ENCODE assay signal across 16 cellular contexts in genomic region chr20:47765715-47766594, GRCh38. TPM values are rescaled to one million over a fixed set of nuclear protein-coding genes. Genes with fewer than 3 reads are reported as not detected.
DNase-seq lines count a peak whose midpoint lies in the region; ATAC-seq, FAIRE-seq and TF ChIP-seq lines count a peak whose summit lies in the region.
"Had no signal": no experiment of that assay in that cellular context is flagged by ENCODE, and none has a peak within 500 bp of the region (broad histone marks: within the 10 kb centered on the region; RNA-seq: fewer than 3 reads in every experiment).

No MANE protein-coding gene starts in this region.

- H3K27ac Mint-ChIP-seq in astrocyte (ENCODE audit: unreplicated experiment), result peak overlapping the region; percentile 75

- H3K9ac ChIP-seq in astrocyte (ENCODE audit: low read length) (no peak overlapping the region), mesenchymal stem cell (ENCODE audit: low read length) (no peak overlapping the region)

- peaks cover 7% of the 10 kb centered on the region for H3K36me3 ChIP-seq in left ventricle myocardium inferior
- no peaks in the 10 kb centered on the region for H3K36me3 ChIP-seq in astrocyte (ENCODE audit: insufficient read depth, low read length)
- peaks cover 0 to 11% of the 10 kb centered on the region in 2 experiments for H3K36me3 ChIP-seq in mesenchymal stem cell (ENCODE audit: control insufficient read depth in 1 of 2, insufficient read depth in 2 of 2, low read depth in 1 of 2, low read length in 2 of 2)
- H3K36me3 ChIP-seq: upper lobe of right lung had no signal

- no peak overlapping the region for H3K14ac ChIP-seq in mesenchymal stem cell (ENCODE audit: low read length in 2 of 2)

- no peak overlapping the region for H2BK5ac ChIP-seq in mesenchymal stem cell (ENCODE audit: low read depth, low read length, poor library complexity, severe bottlenecking)

- H3K4me1 Mint-ChIP-seq in astrocyte (ENCODE audit: low read depth, unreplicated experiment), result peaks cover 12% of the 10 kb centered on the region

- ATAC-seq in left ventricle myocardium superior (no peak), HG03025 (IDR thresholded peaks at IDR 0.05; ENCODE audit: low FRiP score, unreplicated experiment) (no peak), GM21786 (IDR thresholded peaks at IDR 0.05; ENCODE audit: unreplicated experiment) (no peak), GM18870 (IDR thresholded peaks at IDR 0.05; ENCODE audit: unreplicated experiment) (no peak)
- ATAC-seq: naive thymus-derived CD4-positive, alpha-beta T cell; upper lobe of right lung had no signal

- WGBS in mesenchymal stem cell, result 45% methylated on average over 4 of the region's 4 CpGs

- no peak overlapping the region for H2BK12ac ChIP-seq in mesenchymal stem cell (ENCODE audit: low read length in 2 of 2)

- H3K4me3 ChIP-seq in left ventricle myocardium inferior (no peak overlapping the region), astrocyte (ENCODE audit: insufficient read depth, low read depth, low read length) (no peak overlapping the region), mesenchymal stem cell (ENCODE audit: insufficient read depth in 1 of 2, low read depth in 1 of 2, low read length in 2 of 2) (no peak overlapping the region)
- H3K4me3 ChIP-seq: coronary artery, upper lobe of right lung had no signal

- no peak overlapping the region for H4K91ac ChIP-seq in mesenchymal stem cell (ENCODE audit: low read length)

- peaks cover 3% of the 10 kb centered on the region for H3K9me3 Mint-ChIP-seq in astrocyte (ENCODE audit: unreplicated experiment)

- H3K79me2 ChIP-seq in astrocyte (ENCODE audit: insufficient read depth, low read length), result no peaks in the 10 kb centered on the region

- no peak overlapping the region for H4K8ac ChIP-seq in mesenchymal stem cell (ENCODE audit: low read length)

- H2BK15ac ChIP-seq in mesenchymal stem cell (ENCODE audit: low read depth, poor library complexity, severe bottlenecking), result no peak overlapping the region

- peaks cover 7% of the 10 kb centered on the region for H3K27me3 Mint-ChIP-seq in astrocyte (ENCODE audit: low read depth, unreplicated experiment)

- peaks cover 42% of the 10 kb centered on the region for H3K27me3 ChIP-seq in left ventricle myocardium inferior (ENCODE audit: low read depth)
- H3K27me3 ChIP-seq in astrocyte (ENCODE audit: insufficient read depth, low read length), result peaks cover 7% of the 10 kb centered on the region
- peaks cover 6 to 62% of the 10 kb centered on the region in 2 experiments for H3K27me3 ChIP-seq in mesenchymal stem cell (ENCODE audit: control insufficient read depth in 1 of 2, insufficient read depth in 1 of 2, low read length in 2 of 2)

- no peak overlapping the region for H3K23ac ChIP-seq in mesenchymal stem cell (ENCODE audit: low read length in 2 of 2)

- no peak overlapping the region for H2AK5ac ChIP-seq in mesenchymal stem cell (ENCODE audit: low read length, severe bottlenecking)

- H2AFZ ChIP-seq in astrocyte (ENCODE audit: low read depth, low read length) (no peak overlapping the region), mesenchymal stem cell (ENCODE audit: low read depth, low read length) (no peak overlapping the region)

- H3K79me1 ChIP-seq in mesenchymal stem cell (replicated peaks; ENCODE audit: low read length, poor library complexity, severe bottlenecking), result peaks cover 1% of the 10 kb centered on the region

- H3K4me3 Mint-ChIP-seq in astrocyte (ENCODE audit: unreplicated experiment), result no peak overlapping the region
- H3K4me3 Mint-ChIP-seq: naive thymus-derived CD4-positive, alpha-beta T cell had no signal

- no peak overlapping the region for H2BK120ac ChIP-seq in mesenchymal stem cell (ENCODE audit: low read depth, low read length)

- H3K4me2 ChIP-seq in astrocyte (ENCODE audit: low read length) (no peak overlapping the region), mesenchymal stem cell (ENCODE audit: low read length, poor library complexity, severe bottlenecking) (no peak overlapping the region)

- DNase-seq in left ventricle myocardium inferior (no peak), left ventricle myocardium superior (no peak), astrocyte (ENCODE audit: low read depth) (peak; percentile 63), mesenchymal stem cell (peak; percentile 24), T-helper 2 cell (no peak)
- DNase-seq: kidney glomerular epithelial cell; naive thymus-derived CD4-positive, alpha-beta T cell; SIG-M5; upper lobe of right lung had no signal

- intact Hi-C loops in left ventricle myocardium inferior (cut with micrococcal nuclease) (no loop called here), left ventricle myocardium superior (cut with micrococcal nuclease) (no loop called here)

- H3K4ac ChIP-seq in mesenchymal stem cell (ENCODE audit: low read depth in 1 of 2, low read length in 2 of 2), result no peak overlapping the region

- H3K36me3 Mint-ChIP-seq in astrocyte (ENCODE audit: low read depth, unreplicated experiment), result peaks cover 23% of the 10 kb centered on the region

- FAIRE-seq in astrocyte (lab: Jason Lieb, UNC), result no peak
- FAIRE-seq: H54 had no signal

- H3K4me1 ChIP-seq in left ventricle myocardium inferior, result peaks cover 43% of the 10 kb centered on the region
- peaks cover 6% of the 10 kb centered on the region for H3K4me1 ChIP-seq in astrocyte (ENCODE audit: insufficient read depth, low read length)
- H3K4me1 ChIP-seq in mesenchymal stem cell (ENCODE audit: control insufficient read depth, insufficient read depth, low read depth, low read length), result peaks cover 1% of the 10 kb centered on the region

- H3K18ac ChIP-seq in mesenchymal stem cell (ENCODE audit: low read depth in 1 of 2, low read length in 2 of 2), result no peak overlapping the region

- H3K27ac ChIP-seq in left ventricle myocardium inferior (replicated peaks) (peak overlapping the region; percentile 47), astrocyte (ENCODE audit: low read depth, low read length) (no peak overlapping the region), mesenchymal stem cell (ENCODE audit: low read length, poor library complexity, severe bottlenecking) (no peak overlapping the region)
- H3K27ac ChIP-seq: coronary artery, HL-60, upper lobe of right lung, VCaP had no signal

- H3K9me3 ChIP-seq in left ventricle myocardium inferior (replicated peaks) (peaks cover 8% of the 10 kb centered on the region), astrocyte (ENCODE audit: insufficient read depth, low read depth, low read length) (peaks cover 5% of the 10 kb centered on the region), mesenchymal stem cell (ENCODE audit: control insufficient read depth, low read length) (peaks cover 6% of the 10 kb centered on the region)
- H3K9me3 ChIP-seq: upper lobe of right lung had no signal

- TF ChIP-seq CTCF in left ventricle myocardium inferior (IDR thresholded peaks at IDR 0.05; ENCODE audit: borderline replicate concordance) (no peak), astrocyte (IDR thresholded peaks at IDR 0.05; ENCODE audit: insufficient read depth, low read depth, low read length) (no peak)

- H4K20me1 ChIP-seq in astrocyte (ENCODE audit: insufficient read depth, low read length), result peaks cover 16% of the 10 kb centered on the region

RNA-seq across cellular contexts. Expression of gene SULF2, which starts 19.3 kb away (rescaled TPM):
- 40.7 TPM for total RNA-seq in left ventricle myocardium inferior
- total RNA-seq in left ventricle myocardium superior, result 35.1 TPM
- total RNA-seq in astrocyte, result 115 and 139 TPM in 2 replicates
- polyA plus RNA-seq in mesenchymal stem cell (2013, experiment 1 of 2), result 216 TPM
- 209 TPM for polyA plus RNA-seq in mesenchymal stem cell (2013, experiment 2 of 2)

Comparison
In these comparisons a context has a peak if more than half of its experiments do, and no peak if none do; other contexts are left out.
1. DNase-seq: peak in astrocyte (single experiment) and mesenchymal stem cell (single experiment); none in left ventricle myocardium inferior (single experiment), left ventricle myocardium superior (single experiment) and T-helper 2 cell (0 of 5).